8 cellular contexts compared by ENCODE assay signal in the genomic region with DNA sequence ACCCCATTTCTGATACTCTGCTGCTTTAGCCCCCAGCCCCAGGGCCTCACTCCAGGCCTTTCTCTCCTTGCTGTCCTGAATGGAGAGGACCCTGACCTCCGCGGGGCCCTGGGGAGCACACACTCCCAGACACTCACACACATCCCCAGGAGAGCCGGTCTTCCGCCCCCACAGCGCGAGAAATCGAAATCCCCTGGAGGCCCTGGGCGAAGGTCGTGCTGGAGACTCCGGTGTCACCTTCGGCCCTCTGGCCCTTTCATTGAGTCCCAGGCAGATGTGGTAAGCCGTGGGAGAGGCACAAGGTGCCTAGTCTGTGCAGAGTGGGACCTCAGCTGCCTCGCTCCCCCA. TPM values are rescaled to one million over a fixed set of nuclear protein-coding genes. Genes with fewer than 3 reads are reported as not detected.
DNase-seq lines count a peak whose midpoint lies in the region; ATAC-seq and TF ChIP-seq lines count a peak whose summit lies in the region.

No MANE protein-coding gene starts in this region.

- H3K27ac ChIP-seq in right lobe of liver: peak overlapping the region in 2 of 3 donors; percentile 44 to 60
- H3K27ac ChIP-seq in transverse colon: no peak overlapping the region

- peaks cover 3% of the 10 kb centered on the region for H3K36me3 Mint-ChIP-seq in activated naive CD4-positive, alpha-beta T cell treated with anti-CD3 and anti-CD28 coated beads, Interleukin-2, amount 10 ng/mL, durations not matched to agents 7 days and 5 days
- no peaks in the 10 kb centered on the region for H3K36me3 Mint-ChIP-seq in activated naive CD8-positive, alpha-beta T cell treated with anti-CD3 and anti-CD28 coated beads for 36 hours

- TF ChIP-seq CTCF in right lobe of liver (IDR thresholded peaks at IDR 0.05) (no peak), transverse colon (IDR thresholded peaks at IDR 0.05) (no peak)

- TF ChIP-seq EP300 in transverse colon (IDR thresholded peaks at IDR 0.05; ENCODE audit: low read depth): no peak

- in situ Hi-C loops in transverse colon (cut with MboI; ENCODE audit: low pct_ligation_motif_present in 1 of 4, low pct_unique_long_range_greater_than_20kb in 1 of 4, low sequenced_read_pairs in 3 of 4): loop anchor here in 3 of 4 donors (25.0 kb wide), 4 partner anchors 147 to 522 kb away; partner anchors contain the start of genes EMC4 (in 2 of the 3) and GOLGA8A (in 1 of the 3)

- WGBS in right lobe of liver (ENCODE audit: insufficient coverage, low coverage, low lambda C conversion rate, missing lambda C conversion rate): 39% methylated on average over 7 of the region's 13 CpGs
- 0 to 51% methylated on average over 2 to 13 of the region's 13 CpGs for WGBS in transverse colon (ENCODE audit: low coverage in 1 of 2), 2 donors

- H3K27me3 ChIP-seq in right lobe of liver: no peaks in the 10 kb centered on the region
- H3K27me3 ChIP-seq in transverse colon: peaks cover 29% of the 10 kb centered on the region

- intact Hi-C loops in right lobe of liver (cut with DNase I): loop anchor here in 1 of 2 donors (10.0 kb wide), 1 partner anchor 239 kb away; the partner anchor contains the start of genes NOP10 and NUTM1
- intact Hi-C loops in transverse colon (cut with DNase I; ENCODE audit: low total_unique reads): no loop called here

- H3K27ac Mint-ChIP-seq in activated naive CD4-positive, alpha-beta T cell treated with anti-CD3 and anti-CD28 coated beads, Interleukin-2, amount 10 ng/mL, durations not matched to agents 7 days and 5 days: peak overlapping the region; percentile 88
- H3K27ac Mint-ChIP-seq in activated naive CD8-positive, alpha-beta T cell treated with anti-CD3 and anti-CD28 coated beads for 36 hours: peak overlapping the region; percentile 48

- H3K36me3 ChIP-seq in right lobe of liver: no peaks in the 10 kb centered on the region
- no peaks in the 10 kb centered on the region for H3K36me3 ChIP-seq in transverse colon

- CTCF ChIA-PET in activated naive CD4-positive, alpha-beta T cell treated with anti-CD3 and anti-CD28 coated beads, Interleukin-2, amount 10 ng/mL, durations not matched to agents 7 days and 5 days (lab: Charles Lee): interaction anchor here (1.7 kb wide), 1 partner anchor 475 kb away, joined by 6 read pairs; no protein-coding TSS in a partner anchor

- H3K4me1 ChIP-seq in right lobe of liver (peaks cover 0 to 8% (median 0%) of the 10 kb centered on the region in 4 donors), transverse colon (peaks cover 6 to 14% (median 12%) of the 10 kb centered on the region in 4 donors)

- H3K4me3 Mint-ChIP-seq in activated naive CD4-positive, alpha-beta T cell treated with anti-CD3 and anti-CD28 coated beads, Interleukin-2, amount 10 ng/mL, durations not matched to agents 7 days and 5 days: peak overlapping the region; percentile 82
- H3K4me3 Mint-ChIP-seq in activated naive CD8-positive, alpha-beta T cell treated with anti-CD3 and anti-CD28 coated beads for 36 hours: peak overlapping the region; percentile 83

- no peaks in the 10 kb centered on the region for H3K9me3 ChIP-seq in right lobe of liver
- H3K9me3 ChIP-seq in transverse colon: no peaks in the 10 kb centered on the region

- H3K27me3 Mint-ChIP-seq in activated naive CD4-positive, alpha-beta T cell treated with anti-CD3 and anti-CD28 coated beads, Interleukin-2, amount 10 ng/mL, durations not matched to agents 7 days and 5 days: peaks cover 22% of the 10 kb centered on the region
- peaks cover 31% of the 10 kb centered on the region for H3K27me3 Mint-ChIP-seq in activated naive CD8-positive, alpha-beta T cell treated with anti-CD3 and anti-CD28 coated beads for 36 hours

- H3K4me3 ChIP-seq in right lobe of liver (peak overlapping the region; percentile 67 to 96 (median 85)), transverse colon (peak overlapping the region in 3 of 4 donors; percentile 69 to 81 (median 75))

- H3K9me3 Mint-ChIP-seq in activated naive CD4-positive, alpha-beta T cell treated with anti-CD3 and anti-CD28 coated beads, Interleukin-2, amount 10 ng/mL, durations not matched to agents 7 days and 5 days: no peaks in the 10 kb centered on the region
- no peaks in the 10 kb centered on the region for H3K9me3 Mint-ChIP-seq in activated naive CD8-positive, alpha-beta T cell treated with anti-CD3 and anti-CD28 coated beads for 36 hours

- peak; percentile 3 to 49 (median 14) for ATAC-seq in right lobe of liver
- ATAC-seq in GM21717 (IDR thresholded peaks at IDR 0.05; ENCODE audit: unreplicated experiment): no peak

- DNase-seq in activated naive CD4-positive, alpha-beta T cell treated with anti-CD3 and anti-CD28 coated beads, Interleukin-2, amount 10 ng/mL, durations not matched to agents 7 days and 5 days: peak; percentile 26
- DNase-seq in activated naive CD4-positive, alpha-beta T cell (lab: John Stamatoyannopoulos, UW): no peak
- DNase-seq in activated naive CD8-positive, alpha-beta T cell treated with anti-CD3 and anti-CD28 coated beads for 36 hours: peak; percentile 13
- DNase-seq in right lobe of liver (peak; percentile 35 to 60 (median 57)), transverse colon (no peak), dermis blood vessel endothelial cell (no peak), RKO (ENCODE audit: low spot score) (no peak)

- peaks cover 40% of the 10 kb centered on the region for H3K4me1 Mint-ChIP-seq in activated naive CD4-positive, alpha-beta T cell treated with anti-CD3 and anti-CD28 coated beads, Interleukin-2, amount 10 ng/mL, durations not matched to agents 7 days and 5 days
- peaks cover 19% of the 10 kb centered on the region for H3K4me1 Mint-ChIP-seq in activated naive CD8-positive, alpha-beta T cell treated with anti-CD3 and anti-CD28 coated beads for 36 hours

- TF ChIP-seq POLR2A in right lobe of liver (IDR thresholded peaks at IDR 0.05) (no peak), transverse colon (IDR thresholded peaks at IDR 0.05) (no peak)

RNA-seq across cellular contexts. Expression of gene GOLGA8B, which starts 0.8 kb away (rescaled TPM):
- total RNA-seq in activated naive CD8-positive, alpha-beta T cell treated with anti-CD3 and anti-CD28 coated beads for 36 hours: 100 to 1,000 TPM; 132 to 139 TPM
- 10 to 100 TPM; 21.9 to 53.4 (median 30.8) TPM for total RNA-seq in right lobe of liver
- total RNA-seq in transverse colon: 100 to 1,000 TPM in 2 of 4 donors, 10 to 100 TPM in 2; 77.6 to 142 (median 107) TPM
- 7.1 and 28.6 TPM in 2 replicates for total RNA-seq in dermis blood vessel endothelial cell

Comparison
In these comparisons a context has a peak if more than half of its experiments do, and no peak if none do; other contexts are left out.
1. DNase-seq: peak in activated naive CD4-positive, alpha-beta T cell treated with anti-CD3 and anti-CD28 coated beads, Interleukin-2, amount 10 ng/mL, durations not matched to agents 7 days and 5 days (single experiment), activated naive CD8-positive, alpha-beta T cell treated with anti-CD3 and anti-CD28 coated beads for 36 hours (single experiment) and right lobe of liver (3 of 3); none in activated naive CD4-positive, alpha-beta T cell (0 of 4), transverse colon (single experiment), dermis blood vessel endothelial cell (single experiment) and RKO (single experiment).
2. H3K27ac ChIP-seq: peak in right lobe of liver (2 of 3); none in transverse colon (0 of 4).